In the genomic region with DNA sequence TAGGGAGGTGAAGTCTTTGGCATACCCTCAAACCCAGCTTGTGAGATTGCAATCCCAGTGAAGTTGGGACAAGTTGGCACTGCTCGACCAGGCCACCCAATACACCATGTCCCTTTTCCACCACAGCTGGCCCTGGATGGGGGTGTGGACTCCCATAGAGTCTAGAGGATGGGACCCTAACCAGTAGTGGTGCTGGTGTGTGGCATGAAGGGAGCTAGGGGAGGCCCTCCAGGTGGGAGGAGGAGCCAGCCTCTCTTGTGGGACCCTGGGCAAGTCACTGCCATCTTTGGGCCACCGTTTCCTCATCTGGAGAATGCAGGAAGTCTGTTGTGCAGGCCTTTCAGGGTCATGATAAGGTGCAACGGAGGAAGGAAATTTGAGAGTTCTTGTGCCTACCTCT, we compare ENCODE assay signal across 16 cellular contexts.
DNase-seq lines count a peak whose midpoint lies in the region; ATAC-seq lines count a peak whose summit lies in the region.
"Had no signal": no experiment of that assay in that cellular context is flagged by ENCODE, and none has a peak within 500 bp of the region (broad histone marks: within the 10 kb centered on the region; RNA-seq: fewer than 3 reads in every experiment).

No MANE protein-coding gene starts in this region.

- H3K4me1 Mint-ChIP-seq in stimulated activated effector memory CD8-positive, alpha-beta T cell treated with anti-CD3 and anti-CD28 coated beads, Interleukin-12 subunit alpha, Interleukin-12 subunit beta, amount 100 ng/mL, for 72 hours, result no peaks in the 10 kb centered on the region
- H3K4me1 Mint-ChIP-seq in stimulated activated memory B cell treated with anti-CD40 and anti-IgM and Interleukin-4, amounts not matched to agents 10 μg/mL and 1 μg/mL and 100 μg/mL, for 72 hours, result no peaks in the 10 kb centered on the region
- H3K4me1 Mint-ChIP-seq: B cell had no signal

- H3K27ac Mint-ChIP-seq in stimulated activated effector memory CD8-positive, alpha-beta T cell treated with anti-CD3 and anti-CD28 coated beads, Interleukin-12 subunit alpha, Interleukin-12 subunit beta, amount 100 ng/mL, for 72 hours, result no peak overlapping the region
- H3K27ac Mint-ChIP-seq in stimulated activated memory B cell treated with anti-CD40 and anti-IgM and Interleukin-4, amounts not matched to agents 10 μg/mL and 1 μg/mL and 100 μg/mL, for 72 hours, result no peak overlapping the region
- H3K27ac Mint-ChIP-seq: B cell; CD4-positive, alpha-beta T cell; CD8-positive, alpha-beta T cell had no signal

- H3K4me3 Mint-ChIP-seq in stimulated activated effector memory CD8-positive, alpha-beta T cell treated with anti-CD3 and anti-CD28 coated beads, Interleukin-12 subunit alpha, Interleukin-12 subunit beta, amount 100 ng/mL, for 72 hours, result no peak overlapping the region
- H3K4me3 Mint-ChIP-seq in stimulated activated memory B cell treated with anti-CD40 and anti-IgM and Interleukin-4, amounts not matched to agents 10 μg/mL and 1 μg/mL and 100 μg/mL, for 72 hours, result no peak overlapping the region
- H3K4me3 Mint-ChIP-seq: B cell; CD4-positive, alpha-beta T cell; CD8-positive, alpha-beta T cell had no signal

- peak overlapping the region; percentile 3; the same call in 1 of the 2 replicates for H3K4me3 ChIP-seq in iPS-18c (ENCODE audit: insufficient read depth, low read depth, low read length)
- H3K4me3 ChIP-seq: BLaER1 treated with 17β-estradiol and CSF1 and Interleukin-3, amounts not matched to agents 10 nM and 100 nM had no signal

- ATAC-seq in stimulated activated effector memory CD8-positive, alpha-beta T cell treated with anti-CD3 and anti-CD28 coated beads, Interleukin-12 subunit alpha, Interleukin-12 subunit beta, amount 100 ng/mL, for 72 hours, result peak; percentile 11
- ATAC-seq in stimulated activated memory B cell treated with anti-CD40 and anti-IgM and Interleukin-4, amounts not matched to agents 10 μg/mL and 1 μg/mL and 100 μg/mL, for 72 hours, result no peak
- ATAC-seq: CD8-positive, alpha-beta T cell had no signal

- no peaks in the 10 kb centered on the region for H3K27me3 Mint-ChIP-seq in stimulated activated memory B cell treated with anti-CD40 and anti-IgM and Interleukin-4, amounts not matched to agents 10 μg/mL and 1 μg/mL and 100 μg/mL, for 72 hours
- H3K27me3 Mint-ChIP-seq: B cell; CD4-positive, alpha-beta T cell had no signal

- H3K36me3 Mint-ChIP-seq in stimulated activated effector memory CD8-positive, alpha-beta T cell treated with anti-CD3 and anti-CD28 coated beads, Interleukin-12 subunit alpha, Interleukin-12 subunit beta, amount 100 ng/mL, for 72 hours, result no peaks in the 10 kb centered on the region
- no peaks in the 10 kb centered on the region for H3K36me3 Mint-ChIP-seq in stimulated activated memory B cell treated with anti-CD40 and anti-IgM and Interleukin-4, amounts not matched to agents 10 μg/mL and 1 μg/mL and 100 μg/mL, for 72 hours
- H3K36me3 Mint-ChIP-seq: CD8-positive, alpha-beta T cell had no signal

- peaks cover 35% of the 10 kb centered on the region for H3K9me3 ChIP-seq in iPS-18c (ENCODE audit: control insufficient read depth, insufficient read depth, low read length)
- H3K9me3 ChIP-seq: Caco-2 had no signal

- DNase-seq in stimulated activated effector memory CD8-positive, alpha-beta T cell treated with anti-CD3 and anti-CD28 coated beads, Interleukin-12 subunit alpha, Interleukin-12 subunit beta, amount 100 ng/mL, for 72 hours (ENCODE audit: low spot score in 2 of 2), result no peak
- DNase-seq in NK-92 treated with Interleukin-12 subunit alpha and Interleukin-12 subunit beta, amount 100 ng/mL, for 24 hours (lab: John Stamatoyannopoulos, UW), result no peak
- no peak for DNase-seq in dermis blood vessel endothelial cell
- DNase-seq: 8988T; ACHN; AML-193; Caco-2; Calu3; CD4-positive, alpha-beta T cell; CD8-positive, alpha-beta T cell; DMS79 treated with DMSO at 0.1 percent for 48 hours; GF-D8 had no signal

- peaks cover 18% of the 10 kb centered on the region for H3K9me3 Mint-ChIP-seq in stimulated activated effector memory CD8-positive, alpha-beta T cell treated with anti-CD3 and anti-CD28 coated beads, Interleukin-12 subunit alpha, Interleukin-12 subunit beta, amount 100 ng/mL, for 72 hours
- peaks cover 12% of the 10 kb centered on the region for H3K9me3 Mint-ChIP-seq in stimulated activated memory B cell treated with anti-CD40 and anti-IgM and Interleukin-4, amounts not matched to agents 10 μg/mL and 1 μg/mL and 100 μg/mL, for 72 hours
